In genomic region chr1:40373323-40374283, GRCh38 we compare ENCODE assay signal across 1 cellular context.
TF ChIP-seq lines count a peak whose summit lies in the region.

SMAP2 (plus strand) TSS chr1:40373727; CDS start chr1:40374121, 394 bp downstream.

TF ChIP-seq in GM12878, 131 proteins besides CTCF, POLR2A, EP300 and RAD21 (continued from another document and continues in another):
- TF ChIP-seq KLF5 (IDR thresholded peaks at IDR 0.05; ENCODE audit: partially characterized antibody): no peak
- TF ChIP-seq TAF1 (IDR thresholded peaks at IDR 0.05; ENCODE audit: borderline replicate concordance, low read depth, low read length): peak; percentile 63; the same call in 1 of the 2 replicates
- no peak for TF ChIP-seq NFIC (IDR thresholded peaks at IDR 0.05; ENCODE audit: low read depth, low read length)
- no peak for TF ChIP-seq ZBTB11 (CRISPR knock-in tag; IDR thresholded peaks at IDR 0.05)
- TF ChIP-seq CHD4 (IDR thresholded peaks at IDR 0.05): no peak
- TF ChIP-seq SRF (IDR thresholded peaks at IDR 0.05; ENCODE audit: low read depth in 2 of 2, low read length in 2 of 2): no peak
- TF ChIP-seq ZNF274 (IDR thresholded peaks at IDR 0.05; ENCODE audit: insufficient read depth, insufficient read length): no peak
- no peak for TF ChIP-seq REST (IDR thresholded peaks at IDR 0.05; ENCODE audit: low read depth, low read length)
- TF ChIP-seq BACH1 (IDR thresholded peaks at IDR 0.05; ENCODE audit: borderline replicate concordance): no peak
- no peak for TF ChIP-seq CREB1 (IDR thresholded peaks at IDR 0.05; ENCODE audit: low read depth)
- no peak for TF ChIP-seq ZNF24 (IDR thresholded peaks at IDR 0.05)
- no peak for TF ChIP-seq IRF5 (IDR thresholded peaks at IDR 0.05; ENCODE audit: borderline replicate concordance)
- no peak for TF ChIP-seq RELA (IDR thresholded peaks at IDR 0.05; ENCODE audit: borderline replicate concordance, partially characterized antibody)
- no peak for TF ChIP-seq ZNF622 (IDR thresholded peaks at IDR 0.05)
- TF ChIP-seq NKRF (conservative IDR thresholded peaks at IDR 0.05): peak; percentile 61
- TF ChIP-seq MTA3 (IDR thresholded peaks at IDR 0.05; ENCODE audit: borderline replicate concordance, low read length): no peak
- no peak for TF ChIP-seq ZSCAN29 (IDR thresholded peaks at IDR 0.05)
- no peak for TF ChIP-seq MYC (IDR thresholded peaks at IDR 0.05; ENCODE audit: insufficient read depth, insufficient read length, insufficient replicate concordance, low read length, severe bottlenecking)
- TF ChIP-seq SREBF1 (IDR thresholded peaks at IDR 0.05; ENCODE audit: low read length): no peak
- no peak for TF ChIP-seq HSF1 (IDR thresholded peaks at IDR 0.05; ENCODE audit: low read depth, low read length)
- TF ChIP-seq IKZF2 (IDR thresholded peaks at IDR 0.05): no peak; a peak in 1 of 4 replicates
- no peak for TF ChIP-seq CEBPB (IDR thresholded peaks at IDR 0.05; ENCODE audit: borderline replicate concordance in 1 of 2, low read depth in 2 of 2, low read length in 2 of 2)
- TF ChIP-seq CHD2 (IDR thresholded peaks at IDR 0.05; ENCODE audit: borderline replicate concordance, low read depth, low read length): peak; percentile 76
- TF ChIP-seq WRNIP1 (IDR thresholded peaks at IDR 0.05; ENCODE audit: borderline replicate concordance, low read depth, low read length): no peak
- TF ChIP-seq E2F4 (IDR thresholded peaks at IDR 0.05; ENCODE audit: low read depth, low read length): no peak
- TF ChIP-seq IRF4 (IDR thresholded peaks at IDR 0.05; ENCODE audit: low read depth, low read length): no peak
- no peak for TF ChIP-seq IRF3 (IDR thresholded peaks at IDR 0.05)
- peak; percentile 10 to 30; a peak in 1 of 4 replicates for TF ChIP-seq BHLHE40 (IDR thresholded peaks at IDR 0.05; ENCODE audit: borderline replicate concordance in 1 of 2, low read depth in 2 of 2, low read length in 1 of 2)
- TF ChIP-seq SMAD1 (IDR thresholded peaks at IDR 0.05; ENCODE audit: low read depth, partially characterized antibody): no peak
- no peak for TF ChIP-seq CBX5 (IDR thresholded peaks at IDR 0.05; ENCODE audit: low read depth)
- no peak for TF ChIP-seq FOS (IDR thresholded peaks at IDR 0.05; ENCODE audit: borderline replicate concordance, extremely low read depth, insufficient read length)
- TF ChIP-seq RUNX3 (IDR thresholded peaks at IDR 0.05; ENCODE audit: low read length): no peak
- no peak for TF ChIP-seq ATF7 (IDR thresholded peaks at IDR 0.05; ENCODE audit: low read depth)
- no peak for TF ChIP-seq NBN (IDR thresholded peaks at IDR 0.05)
- no peak for TF ChIP-seq BCLAF1 (IDR thresholded peaks at IDR 0.05)
- peak; percentile 62; the same call in 1 of the 2 replicates for TF ChIP-seq HDGF (IDR thresholded peaks at IDR 0.05)
- TF ChIP-seq MXI1 (IDR thresholded peaks at IDR 0.05; ENCODE audit: low read depth, low read length): peak; percentile 77
- no peak for TF ChIP-seq ZNF592 (IDR thresholded peaks at IDR 0.05)
- no peak for TF ChIP-seq RAD51 (IDR thresholded peaks at IDR 0.05)
- TF ChIP-seq MEF2A (IDR thresholded peaks at IDR 0.05; ENCODE audit: insufficient read depth, low read depth, low read length): no peak
- TF ChIP-seq JUNB (IDR thresholded peaks at IDR 0.05): no peak
- no peak for TF ChIP-seq EED (IDR thresholded peaks at IDR 0.05; ENCODE audit: low read depth)
